Comparison of ENCODE assay signal across 10 cellular contexts in genomic region chr5:2739360-2740050, GRCh38. TPM values are rescaled to one million over a fixed set of nuclear protein-coding genes. Genes with fewer than 3 reads are reported as not detected.
DNase-seq lines count a peak whose midpoint lies in the region; ATAC-seq and TF ChIP-seq lines count a peak whose summit lies in the region.
"Had no signal": no experiment of that assay in that cellular context is flagged by ENCODE, and none has a peak within 500 bp of the region (broad histone marks: within the 10 kb centered on the region; RNA-seq: fewer than 3 reads in every experiment).

No MANE protein-coding gene starts in this region.

- H4K20me1 ChIP-seq in hepatocyte (ENCODE audit: insufficient read depth, poor library complexity, severe bottlenecking) = no peaks in the 10 kb centered on the region

- POLR2A ChIA-PET in Caco-2 (lab: Charles Lee) = no interaction called here

- peaks cover 16% of the 10 kb centered on the region for H3K4me1 Mint-ChIP-seq in Caco-2 (ENCODE audit: low read depth, unreplicated experiment)

- H3K9me3 ChIP-seq in hepatocyte (ENCODE audit: low read depth) (no peaks in the 10 kb centered on the region), gastrocnemius medialis (no peaks in the 10 kb centered on the region), Caco-2 (no peaks in the 10 kb centered on the region)

- 4% methylated on average over 48 of the region's 68 CpGs for WGBS in hepatocyte (ENCODE audit: low lambda C conversion rate, missing lambda C conversion rate)

- ATAC-seq in gastrocnemius medialis = no peak

- TF ChIP-seq POLR2A in gastrocnemius medialis (IDR thresholded peaks at IDR 0.05) = no peak

- no peaks in the 10 kb centered on the region for H3K27me3 Mint-ChIP-seq in Caco-2 (ENCODE audit: insufficient read depth, unreplicated experiment)

- intact Hi-C loops in gastrocnemius medialis (cut with DNase I; ENCODE audit: low total_unique reads) = no loop called here
- intact Hi-C loops in Caco-2 (cut with micrococcal nuclease; ENCODE audit: unreplicated experiment) = no loop called here

- DNase-seq in ELR (ENCODE audit: low read depth) (peak; percentile 28), astrocyte of the spinal cord (ENCODE audit: low read depth, low spot score) (peak; percentile 45), hepatocyte (ENCODE audit: low spot score) (peak; percentile 50), gastrocnemius medialis (no peak), NCI-H524 treated with DMSO at 0.1 percent for 48 hours (lab: John Stamatoyannopoulos, UW) (no peak), DMS 273 treated with DMSO at 0.1 percent for 48 hours (lab: John Stamatoyannopoulos, UW) (no peak), Caco-2 (no peak), foreskin melanocyte (no peak)
- DNase-seq: MV-4-11, ovary had no signal

- H3K9me3 Mint-ChIP-seq in Caco-2 (ENCODE audit: unreplicated experiment) = no peaks in the 10 kb centered on the region

- H3K27me3 ChIP-seq in hepatocyte (peaks cover 64% of the 10 kb centered on the region), gastrocnemius medialis (peaks cover 51 to 66% (median 60%) of the 10 kb centered on the region in 3 donors), Caco-2 (replicated peaks; ENCODE audit: control insufficient read depth, insufficient read depth, low read length) (no peaks in the 10 kb centered on the region)
- H3K27me3 ChIP-seq: ovary had no signal

- BruUV-seq in Caco-2 (replicated peaks; lab: Mats Ljungman, UMichigan) = no TSS peak

- no peaks in the 10 kb centered on the region for H3K36me3 ChIP-seq in hepatocyte (replicated peaks; ENCODE audit: insufficient read depth, low read depth)
- no peaks in the 10 kb centered on the region for H3K36me3 ChIP-seq in gastrocnemius medialis
- no peaks in the 10 kb centered on the region for H3K36me3 ChIP-seq in Caco-2 (ENCODE audit: control insufficient read depth, insufficient read depth, low read length)
- H3K36me3 ChIP-seq: ovary had no signal

- peak overlapping the region; percentile 71 for H2AFZ ChIP-seq in hepatocyte

- H3K4me1 ChIP-seq in hepatocyte (ENCODE audit: insufficient read depth) (peaks cover 26% of the 10 kb centered on the region), gastrocnemius medialis (no peaks in the 10 kb centered on the region), Caco-2 (peaks cover 16% of the 10 kb centered on the region)

- H3K27ac Mint-ChIP-seq in Caco-2 (ENCODE audit: unreplicated experiment) = no peak overlapping the region

- H3K4me3 ChIP-seq in astrocyte of the spinal cord (ENCODE audit: low read depth, low read length) (peak overlapping the region; percentile 41), hepatocyte (peak overlapping the region; percentile 57), gastrocnemius medialis (peak overlapping the region; percentile 33 to 46 (median 41)), Caco-2 (ENCODE audit: low read depth, low read length) (no peak overlapping the region)
- H3K4me3 ChIP-seq: ovary had no signal

- peak overlapping the region; percentile 94 for H3K4me2 ChIP-seq in hepatocyte

- H3K27ac ChIP-seq in hepatocyte = no peak overlapping the region
- no peak overlapping the region for H3K27ac ChIP-seq in gastrocnemius medialis
- H3K27ac ChIP-seq: ovary had no signal

- TF ChIP-seq CTCF in astrocyte of the spinal cord (IDR thresholded peaks at IDR 0.05; ENCODE audit: low read depth, low read length) = no peak
- no peak for TF ChIP-seq CTCF in hepatocyte (IDR thresholded peaks at IDR 0.05; ENCODE audit: poor library complexity)
- TF ChIP-seq CTCF in gastrocnemius medialis (IDR thresholded peaks at IDR 0.05 in 4 of 5, conservative IDR thresholded peaks at IDR 0.05 in 1 of 5) = no peak
- TF ChIP-seq CTCF in Caco-2 (IDR thresholded peaks at IDR 0.05; ENCODE audit: insufficient read depth in 1 of 2, low read depth in 1 of 2, low read length in 1 of 2, severe bottlenecking in 1 of 2, unreplicated experiment in 1 of 2) = no peak

- in situ Hi-C loops in astrocyte of the spinal cord (cut with HindIII; ENCODE audit: low sequenced_read_pairs) = no loop called here
- in situ Hi-C loops in gastrocnemius medialis (cut with MboI; ENCODE audit: low sequenced_read_pairs in 4 of 4) = no loop called here

- no peaks in the 10 kb centered on the region for H3K79me2 ChIP-seq in hepatocyte

- no peak overlapping the region for H3K4me3 Mint-ChIP-seq in Caco-2 (ENCODE audit: unreplicated experiment)

- CTCF ChIA-PET in Caco-2 (lab: Charles Lee) = no interaction called here

- peaks cover 34% of the 10 kb centered on the region for H3K36me3 Mint-ChIP-seq in Caco-2 (ENCODE audit: insufficient read depth, unreplicated experiment)

- H3K9me2 ChIP-seq in hepatocyte (replicated peaks; ENCODE audit: insufficient read depth) = no peaks in the 10 kb centered on the region

RNA-seq across cellular contexts. Expression of gene IRX2, which starts 12.0 kb away (rescaled TPM):
- 6.0 and 7.5 TPM in 2 replicates for total RNA-seq in hepatocyte
- polyA plus RNA-seq in hepatocyte = 7.8 and 8.1 TPM in 2 replicates
- total RNA-seq in gastrocnemius medialis = 1 to 10 TPM in 1 of 4 donors, not detected in 3; 2.4 TPM
- 43.6 and 44.1 TPM in 2 replicates for total RNA-seq in Caco-2 (2022)

Comparison
In these comparisons a context has a peak if more than half of its experiments do, and no peak if none do; other contexts are left out.
1. DNase-seq: peak in ELR (single experiment), astrocyte of the spinal cord (single experiment) and hepatocyte (single experiment); none in gastrocnemius medialis (0 of 2), NCI-H524 treated with DMSO at 0.1 percent for 48 hours (single experiment), DMS 273 treated with DMSO at 0.1 percent for 48 hours (single experiment), Caco-2 (0 of 2) and foreskin melanocyte (single experiment).